In the genomic region with DNA sequence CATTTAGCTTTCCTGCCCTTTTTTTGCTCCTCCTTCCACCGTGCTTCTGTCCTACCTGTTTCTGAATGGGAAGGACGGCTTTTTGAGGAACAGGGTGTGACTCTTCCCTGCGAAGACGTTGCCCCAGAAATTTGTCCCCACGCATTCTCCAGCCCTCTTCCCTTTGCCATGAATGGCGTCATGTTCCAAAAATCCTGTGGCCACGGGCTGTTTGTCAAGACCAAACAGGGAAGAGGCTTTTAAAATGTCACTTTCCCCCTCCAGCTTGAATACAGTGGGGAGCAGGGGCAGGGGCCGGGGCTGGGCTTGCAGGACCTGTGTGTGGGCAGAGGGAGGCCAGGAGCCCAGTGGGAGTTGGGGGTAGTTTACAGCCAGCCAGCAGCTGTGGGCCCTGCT, we compare ENCODE assay signal across 15 cellular contexts. TPM values are rescaled to one million over a fixed set of nuclear protein-coding genes. Genes with fewer than 3 reads are reported as not detected.
DNase-seq lines count a peak whose midpoint lies in the region; ATAC-seq and TF ChIP-seq lines count a peak whose summit lies in the region.
"Had no signal": no experiment of that assay in that cellular context is flagged by ENCODE, and none has a peak within 500 bp of the region (broad histone marks: within the 10 kb centered on the region; RNA-seq: fewer than 3 reads in every experiment).

No MANE protein-coding gene starts in this region.

- H2AFZ ChIP-seq in neuronal stem cell (ENCODE audit: low read length): no peak overlapping the region

- no peak overlapping the region for H4K91ac ChIP-seq in neuronal stem cell (ENCODE audit: low read depth, low read length, poor library complexity)

- H3K4me3 ChIP-seq in neuronal stem cell (ENCODE audit: low read length in 2 of 2) (no peak overlapping the region), urinary bladder (ENCODE audit: low read depth, low read length) (no peak overlapping the region)

- H3K9me3 ChIP-seq in neuronal stem cell (replicated peaks in 1 of 2; ENCODE audit: control insufficient read depth in 2 of 2, insufficient read depth in 1 of 2, low read depth in 1 of 2, low read length in 2 of 2): no peaks in the 10 kb centered on the region

- no peak overlapping the region for H2BK15ac ChIP-seq in neuronal stem cell (ENCODE audit: low read length)

- no peak for ATAC-seq in activated CD4-positive, CD25-positive, alpha-beta regulatory T cell treated with anti-CD3 and anti-CD28 coated beads, Interleukin-2, amount 50 U/mL, for 24 hours
- ATAC-seq in foreskin keratinocyte (peak; percentile 17), GM19463 (IDR thresholded peaks at IDR 0.05; ENCODE audit: unreplicated experiment) (no peak), HG02588 (IDR thresholded peaks at IDR 0.05; ENCODE audit: unreplicated experiment) (no peak)
- ATAC-seq: activated naive CD8-positive, alpha-beta T cell treated with anti-CD3 and anti-CD28 coated beads, Interleukin-2, amount 50 U/mL, for 24 hours; natural killer cell; PC-3; stimulated activated memory B cell treated with anti-CD40 and anti-IgM and Interleukin-4, amounts not matched to agents 10 μg/mL and 1 μg/mL and 100 μg/mL, for 72 hours had no signal

- peak; percentile 12 for DNase-seq in activated CD4-positive, CD25-positive, alpha-beta regulatory T cell treated with anti-CD3 and anti-CD28 coated beads, Interleukin-2, amount 50 U/mL, for 72 hours
- DNase-seq in foreskin keratinocyte (no peak), neuronal stem cell (ENCODE audit: low spot score) (no peak)
- no peak for DNase-seq in activated CD4-positive, alpha-beta T cell treated with anti-CD3 and anti-CD28 coated beads for 1 hour
- DNase-seq: activated naive CD8-positive, alpha-beta T cell treated with anti-CD3 and anti-CD28 coated beads, Interleukin-2, amount 50 U/mL, for 24 hours; effector memory CD4-positive, alpha-beta T cell; Karpas-422; natural killer cell; PC-3 had no signal

- H3K79me1 ChIP-seq in neuronal stem cell (ENCODE audit: low read depth, low read length): peaks cover 27% of the 10 kb centered on the region

- H3K27ac ChIP-seq in foreskin keratinocyte: no peak overlapping the region
- no peak overlapping the region for H3K27ac ChIP-seq in neuronal stem cell (replicated peaks; ENCODE audit: low read length)
- peak overlapping the region; percentile 41 for H3K27ac ChIP-seq in urinary bladder (ENCODE audit: low read depth)
- H3K27ac ChIP-seq: 22Rv1 had no signal

- H2BK12ac ChIP-seq in neuronal stem cell (ENCODE audit: low read length): no peak overlapping the region

- H3K23ac ChIP-seq in neuronal stem cell (ENCODE audit: low read depth, low read length, poor library complexity): no peak overlapping the region

- peaks cover 14% of the 10 kb centered on the region for H3K4me1 ChIP-seq in foreskin keratinocyte
- H3K4me1 ChIP-seq in neuronal stem cell (ENCODE audit: control insufficient read depth in 2 of 2, insufficient read depth in 1 of 2, low read depth in 1 of 2, low read length in 2 of 2): peaks cover 0 to 11% of the 10 kb centered on the region in 2 donors
- H3K4me1 ChIP-seq in urinary bladder (ENCODE audit: insufficient read depth): peaks cover 4% of the 10 kb centered on the region

- H4K8ac ChIP-seq in neuronal stem cell (ENCODE audit: low read depth, low read length): no peak overlapping the region

- no peak for TF ChIP-seq CTCF in foreskin keratinocyte (conservative IDR thresholded peaks at IDR 0.05)

- no CpG with 5 or more reads among the region's 8 CpGs for WGBS in neuronal stem cell (ENCODE audit: extremely low coverage in 2 of 2, insufficient read length in 2 of 2, insufficient replicate concordance in 1 of 2), 2 donors
- 50% methylated on average over 8 of the region's 8 CpGs for WGBS in urinary bladder

- no peak overlapping the region for H3K14ac ChIP-seq in neuronal stem cell (ENCODE audit: low read length)

- H3K4ac ChIP-seq in neuronal stem cell (ENCODE audit: low read length): no peak overlapping the region

- no peak overlapping the region for H3K4me2 ChIP-seq in neuronal stem cell (ENCODE audit: insufficient read depth, low read length, poor library complexity, severe bottlenecking)

- H2AK5ac ChIP-seq in neuronal stem cell (ENCODE audit: low read depth, low read length): no peak overlapping the region

- no peak overlapping the region for H2BK5ac ChIP-seq in neuronal stem cell (ENCODE audit: low read length)

- peaks cover 4 to 42% of the 10 kb centered on the region in 2 donors for H3K36me3 ChIP-seq in neuronal stem cell (replicated peaks in 1 of 2; ENCODE audit: control insufficient read depth in 2 of 2, insufficient read depth in 2 of 2, low read length in 2 of 2)
- H3K36me3 ChIP-seq in urinary bladder (ENCODE audit: insufficient read depth): no peaks in the 10 kb centered on the region

- H3K18ac ChIP-seq in neuronal stem cell (ENCODE audit: low read length): no peak overlapping the region

- H3K9ac ChIP-seq in neuronal stem cell (ENCODE audit: low read depth, low read length, poor library complexity): peak overlapping the region; percentile 10

- H2BK120ac ChIP-seq in neuronal stem cell (ENCODE audit: low read depth, low read length): no peak overlapping the region

- H3K27me3 ChIP-seq in foreskin keratinocyte: no peaks in the 10 kb centered on the region
- H3K27me3 ChIP-seq in neuronal stem cell (ENCODE audit: control insufficient read depth in 3 of 3, insufficient read depth in 3 of 3, low read depth in 1 of 3, low read length in 3 of 3): no peaks in the 10 kb centered on the region

RNA-seq across cellular contexts. Expression of gene MPRIP, which starts 13.9 kb away (rescaled TPM):
- total RNA-seq in foreskin keratinocyte: 130 and 150 TPM in 2 replicates
- 104 and 109 TPM in 2 replicates for polyA plus RNA-seq in foreskin keratinocyte
- polyA plus RNA-seq in neuronal stem cell (2013, experiment 1 of 2): 67.7 TPM
- 72.4 TPM for polyA plus RNA-seq in neuronal stem cell (2013, experiment 2 of 2)
- 91.4 TPM for total RNA-seq in urinary bladder
- 158 TPM for polyA plus RNA-seq in urinary bladder
